ENCODE assay signal across 17 cellular contexts in the genomic region with DNA sequence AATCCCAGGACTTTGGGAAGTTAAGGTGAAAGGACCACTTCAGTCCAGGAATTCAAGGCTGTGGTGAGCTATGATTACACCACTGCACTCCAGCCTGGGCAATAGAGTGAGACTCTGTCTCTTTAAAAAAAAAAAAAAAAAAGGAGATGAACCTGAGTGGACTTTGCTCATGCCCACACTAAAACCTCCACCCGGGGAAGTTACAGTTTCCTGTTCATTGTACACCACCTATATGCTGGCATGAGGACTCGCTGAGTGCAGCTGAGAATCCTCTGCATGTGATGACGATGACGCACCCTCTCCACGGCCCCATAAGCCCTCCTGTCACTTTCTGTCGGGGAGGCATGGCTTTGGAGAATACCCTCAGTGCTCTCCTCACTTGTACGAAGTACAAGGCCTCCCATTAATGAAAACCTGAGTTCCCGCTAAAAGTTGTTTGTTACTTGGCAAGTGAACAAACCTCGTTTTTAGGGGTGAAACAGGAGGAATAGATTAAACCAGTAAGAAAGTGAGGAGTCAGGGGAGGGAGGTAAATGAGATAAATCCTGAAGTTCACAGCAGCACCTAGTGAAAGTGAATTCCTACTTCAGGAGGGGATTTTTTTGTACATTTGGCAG. TPM values are rescaled to one million over a fixed set of nuclear protein-coding genes. Genes with fewer than 3 reads are reported as not detected.
A peak's percentile ranks its signal among the peaks of the same experiment; 100 is the strongest.
DNase-seq lines count a peak whose midpoint lies in the region; ATAC-seq and TF ChIP-seq lines count a peak whose summit lies in the region.
"Had no signal": no experiment of that assay in that cellular context is flagged by ENCODE, and none has a peak within 500 bp of the region (broad histone marks: within the 10 kb centered on the region; RNA-seq: fewer than 3 reads in every experiment).

No MANE protein-coding gene starts in this region.

- intact Hi-C loops in naive thymus-derived CD4-positive, alpha-beta T cell (cut with micrococcal nuclease), result no loop called here
- intact Hi-C loops in activated T-helper 2 cell treated with anti-CD3 and anti-CD28 coated beads, Interferon-gamma antibody, Interleukin-2, Interleukin-4, amounts not matched to agents 10 μg/mL and 5 μg/mL and 100 μg/mL, durations not matched to agents 14 hours and 24 hours and 36 hours (cut with micrococcal nuclease), result no loop called here

- no peak; the same call in 1 of the 2 replicates for TF ChIP-seq CTCF in 22Rv1 (IDR thresholded peaks at IDR 0.05)

- no peak overlapping the region for H3K27ac Mint-ChIP-seq in naive thymus-derived CD4-positive, alpha-beta T cell
- H3K27ac Mint-ChIP-seq in activated T-helper 2 cell treated with anti-CD3 and anti-CD28 coated beads, Interferon-gamma antibody, Interleukin-2, Interleukin-4, amounts not matched to agents 10 μg/mL and 5 μg/mL and 100 μg/mL, durations not matched to agents 14 hours and 24 hours and 36 hours, result no peak overlapping the region

- ATAC-seq in GM19324 (IDR thresholded peaks at IDR 0.05; ENCODE audit: low FRiP score, unreplicated experiment) (peak; percentile 35), GM21786 (IDR thresholded peaks at IDR 0.05; ENCODE audit: unreplicated experiment) (no peak), HG02852 (IDR thresholded peaks at IDR 0.05; ENCODE audit: unreplicated experiment) (no peak)
- peak; percentile 57 for ATAC-seq in naive thymus-derived CD4-positive, alpha-beta T cell

- H3K27ac ChIP-seq in 22Rv1 (peak overlapping the region; percentile 25), duodenal mucosa (ENCODE audit: low read depth, low read length) (peak overlapping the region; percentile 59)
- H3K27ac ChIP-seq in naive thymus-derived CD4-positive, alpha-beta T cell (ENCODE audit: low read depth, low read length), result no peak overlapping the region
- H3K27ac ChIP-seq: SJSA1 had no signal

- H3K27me3 Mint-ChIP-seq in naive thymus-derived CD4-positive, alpha-beta T cell, result peaks cover 0 to 20% (median 17%) of the 10 kb centered on the region in 5 donors
- peaks cover 15% of the 10 kb centered on the region for H3K27me3 Mint-ChIP-seq in activated T-helper 2 cell treated with anti-CD3 and anti-CD28 coated beads, Interferon-gamma antibody, Interleukin-2, Interleukin-4, amounts not matched to agents 10 μg/mL and 5 μg/mL and 100 μg/mL, durations not matched to agents 14 hours and 24 hours and 36 hours (ENCODE audit: low read depth)

- POLR2A ChIA-PET in naive thymus-derived CD4-positive, alpha-beta T cell (lab: Charles Lee), result interaction anchor here (0.6 kb wide), 1 partner anchor 21 kb away, joined by 3 read pairs; no protein-coding TSS in a partner anchor

- peaks cover 0 to 11% (median 0%) of the 10 kb centered on the region in 7 donors for H3K4me1 Mint-ChIP-seq in naive thymus-derived CD4-positive, alpha-beta T cell
- H3K4me1 Mint-ChIP-seq in activated T-helper 2 cell treated with anti-CD3 and anti-CD28 coated beads, Interferon-gamma antibody, Interleukin-2, Interleukin-4, amounts not matched to agents 10 μg/mL and 5 μg/mL and 100 μg/mL, durations not matched to agents 14 hours and 24 hours and 36 hours (ENCODE audit: low read depth), result peaks cover 2% of the 10 kb centered on the region

- no peaks in the 10 kb centered on the region for H3K36me3 Mint-ChIP-seq in naive thymus-derived CD4-positive, alpha-beta T cell
- H3K36me3 Mint-ChIP-seq in activated T-helper 2 cell treated with anti-CD3 and anti-CD28 coated beads, Interferon-gamma antibody, Interleukin-2, Interleukin-4, amounts not matched to agents 10 μg/mL and 5 μg/mL and 100 μg/mL, durations not matched to agents 14 hours and 24 hours and 36 hours (ENCODE audit: low read depth), result no peaks in the 10 kb centered on the region

- peaks cover 0 to 4% of the 10 kb centered on the region in 2 donors for H3K36me3 ChIP-seq in duodenal mucosa (ENCODE audit: control insufficient read depth in 1 of 2, insufficient read depth in 2 of 2, low read length in 2 of 2)
- no peaks in the 10 kb centered on the region for H3K36me3 ChIP-seq in naive thymus-derived CD4-positive, alpha-beta T cell (ENCODE audit: control insufficient read depth in 2 of 3, insufficient read depth in 3 of 3, low read length in 3 of 3)
- H3K36me3 ChIP-seq: SJSA1 had no signal

- peaks cover 58 to 64% of the 10 kb centered on the region in 2 donors for H3K4me1 ChIP-seq in duodenal mucosa (ENCODE audit: control insufficient read depth in 1 of 2, insufficient read depth in 2 of 2, low read length in 2 of 2)
- H3K4me1 ChIP-seq in naive thymus-derived CD4-positive, alpha-beta T cell (ENCODE audit: control insufficient read depth in 2 of 2, insufficient read depth in 2 of 2, low read length in 2 of 2), result no peaks in the 10 kb centered on the region
- H3K4me1 ChIP-seq: SJSA1 had no signal

- CTCF ChIA-PET in naive thymus-derived CD4-positive, alpha-beta T cell (lab: Charles Lee), result no interaction called here

- H3K9me3 Mint-ChIP-seq in naive thymus-derived CD4-positive, alpha-beta T cell, result no peaks in the 10 kb centered on the region
- no peaks in the 10 kb centered on the region for H3K9me3 Mint-ChIP-seq in activated T-helper 2 cell treated with anti-CD3 and anti-CD28 coated beads, Interferon-gamma antibody, Interleukin-2, Interleukin-4, amounts not matched to agents 10 μg/mL and 5 μg/mL and 100 μg/mL, durations not matched to agents 14 hours and 24 hours and 36 hours

- peak overlapping the region in 1 of 2 donors; percentile 37 for H3K4me3 ChIP-seq in duodenal mucosa (ENCODE audit: low read depth in 1 of 2, low read length in 2 of 2)
- no peak overlapping the region for H3K4me3 ChIP-seq in naive thymus-derived CD4-positive, alpha-beta T cell (ENCODE audit: low read length)
- H3K4me3 ChIP-seq: SJSA1 had no signal

- no peaks in the 10 kb centered on the region for H3K9me3 ChIP-seq in duodenal mucosa (ENCODE audit: control insufficient read depth in 1 of 2, low read length in 2 of 2)
- no peaks in the 10 kb centered on the region for H3K9me3 ChIP-seq in naive thymus-derived CD4-positive, alpha-beta T cell (ENCODE audit: control insufficient read depth in 2 of 3, low read length in 3 of 3)
- H3K9me3 ChIP-seq: SJSA1 had no signal

- H3K27me3 ChIP-seq in duodenal mucosa (ENCODE audit: control insufficient read depth in 1 of 2, insufficient read depth in 2 of 2, low read length in 2 of 2), result no peaks in the 10 kb centered on the region
- H3K27me3 ChIP-seq in naive thymus-derived CD4-positive, alpha-beta T cell (ENCODE audit: control insufficient read depth in 2 of 2, insufficient read depth in 2 of 2, low read length in 2 of 2), result no peaks in the 10 kb centered on the region

- H3K4me3 Mint-ChIP-seq in naive thymus-derived CD4-positive, alpha-beta T cell, result no peak overlapping the region
- no peak overlapping the region for H3K4me3 Mint-ChIP-seq in activated T-helper 2 cell treated with anti-CD3 and anti-CD28 coated beads, Interferon-gamma antibody, Interleukin-2, Interleukin-4, amounts not matched to agents 10 μg/mL and 5 μg/mL and 100 μg/mL, durations not matched to agents 14 hours and 24 hours and 36 hours (ENCODE audit: low read depth)

- H3K9ac ChIP-seq in duodenal mucosa (ENCODE audit: low read depth in 1 of 2, low read length in 2 of 2), result peak overlapping the region; percentile 20 to 56

- no peak for DNase-seq in naive thymus-derived CD4-positive, alpha-beta T cell
- no peak for DNase-seq in activated T-helper 2 cell treated with anti-CD3 and anti-CD28 coated beads, Interferon-gamma antibody, Interleukin-2, Interleukin-4, amounts not matched to agents 10 μg/mL and 5 μg/mL and 100 μg/mL, durations not matched to agents 14 hours and 24 hours and 36 hours (ENCODE audit: low spot score)
- no peak for DNase-seq in OCI-M2 (lab: John Stamatoyannopoulos, UW; ENCODE audit: unreplicated experiment)
- DNase-seq: activated naive CD4-positive, alpha-beta T cell treated with anti-CD3 and anti-CD28 coated beads, Interleukin-2, amount 50 U/mL, for 16 hours; DMS79; KG1; left cardiac atrium; NCI-H1930; NCI-H526 treated with DMSO at 0.1 percent for 48 hours; nucleus accumbens; stimulated activated CD8-positive, alpha-beta memory T cell treated with anti-CD3 and anti-CD28 coated beads, Interleukin-4, amount 100 ng/mL, for 48 hours had no signal

RNA-seq across cellular contexts. Expression of a gene that starts 15.9 kb away (rescaled TPM):
- total RNA-seq in naive thymus-derived CD4-positive, alpha-beta T cell, result 1 to 10 TPM in 3 of 5 experiments, not detected in 2; 2.0 to 7.1 (median 2.8) TPM
- under 1 TPM in 1 of 2 donors, not detected in 1; 0.53 TPM for polyA plus RNA-seq in naive thymus-derived CD4-positive, alpha-beta T cell
- total RNA-seq in activated T-helper 2 cell treated with anti-CD3 and anti-CD28 coated beads, Interferon-gamma antibody, Interleukin-2, Interleukin-4, amounts not matched to agents 10 μg/mL and 5 μg/mL and 100 μg/mL, durations not matched to agents 14 hours and 24 hours and 36 hours, result 0.14 TPM in 1 of 2 replicates, not detected in the other
- total RNA-seq: SJSA1 had no signal

RNA-seq across cellular contexts. Expression of a gene that starts 16.3 kb away (rescaled TPM):
- total RNA-seq in naive thymus-derived CD4-positive, alpha-beta T cell, result 1 to 10 TPM in 3 of 5 experiments, not detected in 2; 1.3 to 4.4 (median 1.8) TPM
- under 1 TPM; 0.35 to 0.38 TPM for polyA plus RNA-seq in naive thymus-derived CD4-positive, alpha-beta T cell
- not detected in 2 replicates for total RNA-seq in activated T-helper 2 cell treated with anti-CD3 and anti-CD28 coated beads, Interferon-gamma antibody, Interleukin-2, Interleukin-4, amounts not matched to agents 10 μg/mL and 5 μg/mL and 100 μg/mL, durations not matched to agents 14 hours and 24 hours and 36 hours
- total RNA-seq: SJSA1 had no signal

RNA-seq across cellular contexts. Expression of a gene that starts 47.0 kb away (rescaled TPM):
- 100 to 1,000 TPM in 3 of 5 experiments, 10 to 100 TPM in 2; 58.1 to 422 (median 214) TPM for total RNA-seq in naive thymus-derived CD4-positive, alpha-beta T cell
- 100 to 1,000 TPM; 570 to 819 TPM for polyA plus RNA-seq in naive thymus-derived CD4-positive, alpha-beta T cell
- 42.9 and 46.7 TPM in 2 replicates for total RNA-seq in activated T-helper 2 cell treated with anti-CD3 and anti-CD28 coated beads, Interferon-gamma antibody, Interleukin-2, Interleukin-4, amounts not matched to agents 10 μg/mL and 5 μg/mL and 100 μg/mL, durations not matched to agents 14 hours and 24 hours and 36 hours
- total RNA-seq: SJSA1 had no signal

Comparison
In these comparisons a context has a peak if more than half of its experiments do, and no peak if none do; other contexts are left out.
1. ATAC-seq: peak in GM19324 (single experiment) and naive thymus-derived CD4-positive, alpha-beta T cell (single experiment); none in GM21786 (single experiment) and HG02852 (single experiment).